In genomic region chr3:147333098-147333497, GRCh38 we compare ENCODE assay signal across 32 cellular contexts.
"Had no signal": no experiment of that assay in that cellular context is flagged by ENCODE, and none has a peak within 500 bp of the region (broad histone marks: within the 10 kb centered on the region; RNA-seq: fewer than 3 reads in every experiment).

No MANE protein-coding gene starts in this region.

- H3K4me3 ChIP-seq: adrenal gland, cardiac muscle cell, colonic mucosa had no signal

- H3K36me3 ChIP-seq: adrenal gland, cardiac muscle cell, colonic mucosa had no signal

- H3K4me1 ChIP-seq: adrenal gland, colonic mucosa had no signal

- H3K27ac ChIP-seq: adrenal gland, cardiac muscle cell, colonic mucosa, VCaP had no signal

- DNase-seq: activated B cell treated with CpG ODN at 0.5 μM for 24 hours; activated CD4-positive, alpha-beta memory T cell treated with anti-CD3 and anti-CD28 coated beads for 36 hours; activated CD4-positive, alpha-beta T cell treated with anti-CD3 and anti-CD28 coated beads for 4 hours; activated CD4-positive, alpha-beta T cell treated with anti-CD3 and anti-CD28 coated beads, Interleukin-2, amount 10 ng/mL, durations not matched to agents 24 days and 14 days; activated CD4-positive, alpha-beta T cell treated with anti-CD3 and anti-CD28 coated beads, Interleukin-2, amount 50 U/mL, for 1 hour; activated CD4-positive, alpha-beta T cell treated with anti-CD3 and anti-CD28 coated beads, Interleukin-2, amount 50 U/mL, for 4 hours; activated CD4-positive, CD25-positive, alpha-beta regulatory T cell treated with anti-CD3 and anti-CD28 coated beads, Interleukin-2, amount 50 U/mL, for 72 hours; activated CD8-positive, alpha-beta memory T cell treated with anti-CD3 and anti-CD28 coated beads, Interleukin-2, amount 50 U/mL, for 4 hours; activated CD8-positive, alpha-beta T cell treated with anti-CD3 and anti-CD28 coated beads for 36 hours; activated effector memory CD4-positive, alpha-beta T cell treated with anti-CD3 and anti-CD28 coated beads, Interleukin-2, amount 50 U/mL, for 16 hours; activated gamma-delta T cell treated with Interleukin-2 at 50 U/mL for 16 hours; activated naive CD4-positive, alpha-beta T cell; activated naive CD4-positive, alpha-beta T cell treated with anti-CD3 and anti-CD28 coated beads for 36 hours; activated naive CD4-positive, alpha-beta T cell treated with anti-CD3 and anti-CD28 coated beads, Interleukin-2, amount 50 U/mL, for 16 hours; activated naive CD8-positive, alpha-beta T cell treated with anti-CD3 and anti-CD28 coated beads for 36 hours; activated T-cell treated with anti-CD3 and anti-CD28 coated beads for 4 hours; activated T-cell treated with anti-CD3 and anti-CD28 coated beads, Interleukin-2, amount 50 U/mL, for 1 hour; activated T-cell treated with anti-CD3 and anti-CD28 coated beads, Interleukin-2, amount 50 U/mL, for 4 hours; activated T-cell treated with anti-CD3 and anti-CD28 coated beads, Interleukin-2, amount 50 U/mL, for 72 hours; adrenal gland; amniotic stem cell; aorta; caudate nucleus; cerebellar nuclear complex; colonic mucosa; T-helper 2 cell; T-helper 9 cell had no signal

- H3K27me3 ChIP-seq: cardiac muscle cell, colonic mucosa had no signal

- FAIRE-seq: astrocyte, bronchial epithelial cell, TTC549 had no signal

- H3K9me3 ChIP-seq: adrenal gland, colonic mucosa had no signal
